8 cellular contexts compared by ENCODE assay signal in the genomic region with DNA sequence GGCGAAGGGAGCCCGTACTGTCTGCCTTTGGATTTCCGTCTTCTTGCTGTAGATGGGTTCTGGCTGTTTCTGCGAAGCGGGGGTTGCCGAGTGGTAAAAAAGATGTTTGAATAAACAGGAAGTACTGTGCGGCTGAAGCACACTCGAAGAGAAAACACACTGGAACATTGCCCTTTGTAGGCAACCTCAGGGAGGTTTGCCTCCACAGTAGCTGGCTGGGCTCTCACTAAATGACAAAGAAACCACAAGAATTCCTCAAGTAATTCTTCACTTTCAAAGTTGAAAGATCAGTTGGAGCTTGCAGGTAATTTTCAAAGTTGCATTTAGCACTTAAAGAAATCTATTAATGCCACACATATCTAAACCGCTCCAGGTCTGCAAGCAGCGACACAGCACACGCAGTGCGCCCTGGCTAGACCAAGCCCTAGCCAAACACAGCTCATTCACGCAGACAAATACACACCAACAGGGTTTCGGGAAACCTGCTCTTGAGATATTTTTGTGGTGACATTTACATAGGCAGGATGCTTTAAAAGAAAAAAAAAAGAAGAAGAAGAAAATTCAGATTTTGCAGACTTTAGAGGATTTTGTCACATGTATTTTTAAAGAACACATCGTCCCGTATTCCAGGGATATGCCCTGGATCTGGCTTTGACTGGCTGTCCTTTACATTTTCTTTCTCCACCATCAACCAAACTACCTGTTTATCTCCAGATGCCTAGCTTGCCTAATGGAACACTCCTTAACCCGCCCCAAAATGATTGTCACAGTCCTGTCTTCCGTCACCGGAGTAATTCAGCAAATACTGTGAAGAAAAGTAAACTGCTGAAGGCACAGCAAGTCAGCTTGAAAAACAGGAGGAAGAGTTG.
A peak's percentile ranks its signal among the peaks of the same experiment; 100 is the strongest.
DNase-seq lines count a peak whose midpoint lies in the region; ATAC-seq, FAIRE-seq and TF ChIP-seq lines count a peak whose summit lies in the region.

No MANE protein-coding gene starts in this region.

- H3K4me2 ChIP-seq in BLaER1 = peak overlapping the region; percentile 76

- intact Hi-C loops in kidney (cut with DNase I) = no loop called here

- H3K27ac ChIP-seq in BLaER1 (peak overlapping the region; percentile 76), caudate nucleus (ENCODE audit: low read depth, low read length) (peak overlapping the region; percentile 85), kidney (ENCODE audit: low read depth in 2 of 2, low read length in 2 of 2) (peak overlapping the region; percentile 71 to 76)

- peak; percentile 65 for DNase-seq in LNCaP clone FGC (ENCODE audit: low read depth)
- DNase-seq in caudate nucleus (lab: John Stamatoyannopoulos, UW) = peak in 27 of 61 donors; percentile 8 to 62 (median 23)
- DNase-seq in kidney = peak; percentile 78
- peak; percentile 36 to 42 for DNase-seq in stimulated activated CD4-positive, alpha-beta T cell treated with anti-CD3 and anti-CD28 coated beads, Interleukin-1b, Interleukin-23, amount 100 ng/mL, for 1 hour (ENCODE audit: low read depth in 2 of 2)
- no peak for DNase-seq in DMS 273 (lab: John Stamatoyannopoulos, UW; ENCODE audit: unreplicated experiment)

- H4K20me1 ChIP-seq in BLaER1 = no peaks in the 10 kb centered on the region; the same call in 1 of the 2 replicates

- TF ChIP-seq CTCF in LNCaP clone FGC (IDR thresholded peaks at IDR 0.05; ENCODE audit: control insufficient read depth, extremely low read depth, insufficient read depth) (no peak), WI38 (IDR thresholded peaks at IDR 0.05; ENCODE audit: low read depth, low read length) (no peak), kidney (IDR thresholded peaks at IDR 0.05; ENCODE audit: borderline replicate concordance, extremely low read depth, insufficient read depth) (no peak)

- FAIRE-seq in kidney (lab: Jason Lieb, UNC) = peak; percentile 52

- H3K9me3 ChIP-seq in BLaER1 = no peaks in the 10 kb centered on the region
- H3K9me3 ChIP-seq in kidney (ENCODE audit: control insufficient read depth in 1 of 2, low read length in 2 of 2) = no peaks in the 10 kb centered on the region

- peak overlapping the region; percentile 77 for H3K9ac ChIP-seq in BLaER1
- H3K9ac ChIP-seq in kidney (ENCODE audit: low read length in 2 of 2) = peak overlapping the region; percentile 12 to 28

- H3K4me3 ChIP-seq in BLaER1 (peak overlapping the region; percentile 68), LNCaP clone FGC (ENCODE audit: low read depth, low read length) (peak overlapping the region; percentile 48), WI38 (ENCODE audit: low read depth, low read length) (peak overlapping the region; percentile 57), kidney (ENCODE audit: low read length in 2 of 2) (peak overlapping the region; percentile 75 to 83)

- H3K36me3 ChIP-seq in BLaER1 (no peaks in the 10 kb centered on the region), kidney (ENCODE audit: control insufficient read depth in 1 of 2, insufficient read depth in 2 of 2, low read length in 2 of 2) (no peaks in the 10 kb centered on the region)

- peaks cover 9% of the 10 kb centered on the region for H3K27me3 ChIP-seq in BLaER1

- peak; percentile 77 for ATAC-seq in GM21390 (IDR thresholded peaks at IDR 0.05; ENCODE audit: unreplicated experiment)

- H3K4me1 ChIP-seq in BLaER1 (peaks cover 49% of the 10 kb centered on the region), kidney (ENCODE audit: control insufficient read depth in 1 of 2, insufficient read depth in 1 of 2, low read depth in 1 of 2, low read length in 2 of 2) (peaks cover 8 to 16% of the 10 kb centered on the region in 2 donors)
